ENCODE assay signal across 11 cellular contexts in genomic region chr19:18108897-18109296, GRCh38. TPM values are rescaled to one million over a fixed set of nuclear protein-coding genes. Genes with fewer than 3 reads are reported as not detected.
DNase-seq lines count a peak whose midpoint lies in the region; ATAC-seq and TF ChIP-seq lines count a peak whose summit lies in the region.
"Had no signal": no experiment of that assay in that cellular context is flagged by ENCODE, and none has a peak within 500 bp of the region (broad histone marks: within the 10 kb centered on the region; RNA-seq: fewer than 3 reads in every experiment).

No MANE protein-coding gene starts in this region.

- peak overlapping the region; percentile 76 for H3K9ac ChIP-seq in mucosa of stomach (ENCODE audit: low read length)

- no peak overlapping the region for H3K4me3 ChIP-seq in body of pancreas
- no peak overlapping the region for H3K4me3 ChIP-seq in mucosa of stomach (ENCODE audit: low read length)
- no peak overlapping the region for H3K4me3 ChIP-seq in BE2C (ENCODE audit: low read depth, low read length)
- H3K4me3 ChIP-seq in testis, result no peak overlapping the region

- H3K36me3 ChIP-seq in body of pancreas (replicated peaks in 1 of 2; ENCODE audit: insufficient read depth in 1 of 2, low read depth in 2 of 2), result no peaks in the 10 kb centered on the region
- no peaks in the 10 kb centered on the region for H3K36me3 ChIP-seq in mucosa of stomach (ENCODE audit: control insufficient read depth, insufficient read depth, low read length)
- no peaks in the 10 kb centered on the region for H3K36me3 ChIP-seq in BE2C
- no peaks in the 10 kb centered on the region for H3K36me3 ChIP-seq in testis (ENCODE audit: low read depth, missing control alignments)

- peak overlapping the region; percentile 76 for H3K4me3 Mint-ChIP-seq in stimulated activated naive CD8-positive, alpha-beta T cell treated with anti-CD3 and anti-CD28 coated beads, Interleukin-15, Interleukin-2, amounts not matched to agents 100 ng/mL and 50 ng/mL, for 24 hours

- intact Hi-C loops in body of pancreas (cut with DNase I), result no loop called here
- intact Hi-C loops in testis (cut with DNase I; ENCODE audit: low total_unique reads), result no loop called here

- 24 to 42% methylated on average over 2 of the region's 2 CpGs for WGBS in body of pancreas, 2 donors
- 63 to 83% methylated on average over 2 of the region's 2 CpGs for WGBS in testis, 2 donors

- DNase-seq in stimulated activated naive CD8-positive, alpha-beta T cell treated with anti-CD3 and anti-CD28 coated beads, Interleukin-15, Interleukin-2, amounts not matched to agents 100 U/mL and 50 U/mL, for 24 hours, result no peak
- no peak for DNase-seq in body of pancreas
- no peak for DNase-seq in NCI-H1694 treated with DMSO at 0.1 percent for 48 hours (lab: John Stamatoyannopoulos, UW)
- no peak for DNase-seq in BE2C
- DNase-seq in testis, result no peak
- DNase-seq: effector CD8-positive, alpha-beta T cell; NCI-H446; stimulated activated CD4-positive, alpha-beta T cell treated with anti-CD3 and anti-CD28 coated beads, Interleukin-4, amount 100 ng/mL, for 4 hours had no signal

- TF ChIP-seq CTCF in body of pancreas (IDR thresholded peaks at IDR 0.05) (no peak), BE2C (IDR thresholded peaks at IDR 0.05; ENCODE audit: low read depth, low read length) (no peak), testis (IDR thresholded peaks at IDR 0.05) (no peak)

- H3K27ac ChIP-seq in body of pancreas (peak overlapping the region; percentile 78 to 97 (median 91)), testis (no peak overlapping the region)

- peak overlapping the region; percentile 38 for H3K27ac Mint-ChIP-seq in stimulated activated naive CD8-positive, alpha-beta T cell treated with anti-CD3 and anti-CD28 coated beads, Interleukin-15, Interleukin-2, amounts not matched to agents 100 ng/mL and 50 ng/mL, for 24 hours

- no peaks in the 10 kb centered on the region for H3K27me3 Mint-ChIP-seq in stimulated activated naive CD8-positive, alpha-beta T cell treated with anti-CD3 and anti-CD28 coated beads, Interleukin-15, Interleukin-2, amounts not matched to agents 100 ng/mL and 50 ng/mL, for 24 hours

- H3K4me1 ChIP-seq in body of pancreas (peaks cover 58% of the 10 kb centered on the region), mucosa of stomach (ENCODE audit: control insufficient read depth, insufficient read depth, low read length) (peaks cover 40% of the 10 kb centered on the region), BE2C (no peaks in the 10 kb centered on the region), testis (peaks cover 5% of the 10 kb centered on the region)

- no peaks in the 10 kb centered on the region for H3K9me3 Mint-ChIP-seq in stimulated activated naive CD8-positive, alpha-beta T cell treated with anti-CD3 and anti-CD28 coated beads, Interleukin-15, Interleukin-2, amounts not matched to agents 100 ng/mL and 50 ng/mL, for 24 hours

- no peaks in the 10 kb centered on the region for H3K9me3 ChIP-seq in body of pancreas
- H3K9me3 ChIP-seq in mucosa of stomach (ENCODE audit: control insufficient read depth, low read length), result no peaks in the 10 kb centered on the region
- no peaks in the 10 kb centered on the region for H3K9me3 ChIP-seq in BE2C
- no peaks in the 10 kb centered on the region for H3K9me3 ChIP-seq in testis

- peaks cover 33% of the 10 kb centered on the region for H3K4me1 Mint-ChIP-seq in stimulated activated naive CD8-positive, alpha-beta T cell treated with anti-CD3 and anti-CD28 coated beads, Interleukin-15, Interleukin-2, amounts not matched to agents 100 ng/mL and 50 ng/mL, for 24 hours (ENCODE audit: low read depth)

- H3K27me3 ChIP-seq in body of pancreas (no peaks in the 10 kb centered on the region), mucosa of stomach (ENCODE audit: control insufficient read depth, insufficient read depth, low read length) (no peaks in the 10 kb centered on the region), BE2C (peaks cover 9% of the 10 kb centered on the region; the same call in 1 of the 2 replicates), testis (no peaks in the 10 kb centered on the region)

- ATAC-seq in stimulated activated naive CD8-positive, alpha-beta T cell treated with anti-CD3 and anti-CD28 coated beads, Interleukin-15, Interleukin-2, amounts not matched to agents 100 U/mL and 50 U/mL, for 24 hours, result no peak
- no peak for ATAC-seq in body of pancreas
- no peak for ATAC-seq in GM19463 (IDR thresholded peaks at IDR 0.05; ENCODE audit: unreplicated experiment)

- peaks cover 8% of the 10 kb centered on the region for H3K36me3 Mint-ChIP-seq in stimulated activated naive CD8-positive, alpha-beta T cell treated with anti-CD3 and anti-CD28 coated beads, Interleukin-15, Interleukin-2, amounts not matched to agents 100 ng/mL and 50 ng/mL, for 24 hours (ENCODE audit: low read depth)

- TF ChIP-seq POLR2A in body of pancreas (IDR thresholded peaks at IDR 0.05) (no peak), testis (IDR thresholded peaks at IDR 0.05) (no peak)

RNA-seq across cellular contexts. Expression of gene MAST3, which starts 11.3 kb away (rescaled TPM):
- total RNA-seq in body of pancreas (10 to 100 TPM; 17.6 to 35.3 TPM), testis (10 to 100 TPM in 1 of 2 donors, 1 to 10 TPM in 1; 9.7 to 11.2 TPM)
- polyA plus RNA-seq in BE2C (2012; ENCODE audit: insufficient read depth, insufficient read length, low read depth), result 3.7 TPM
- polyA plus RNA-seq in testis (ENCODE audit: insufficient read depth, low read depth, low replicate concordance), result 5.0 TPM

RNA-seq across cellular contexts. Expression of gene IL12RB1, which starts 22.2 kb away (rescaled TPM):
- total RNA-seq in body of pancreas (1 to 10 TPM in 1 of 2 donors, not detected in 1; 1.0 TPM), testis (1 to 10 TPM in 1 of 2 donors, under 1 TPM in 1; 0.39 to 2.5 TPM)
- not detected for polyA plus RNA-seq in BE2C (2012; ENCODE audit: insufficient read depth, insufficient read length, low read depth)
- 1.8 TPM for polyA plus RNA-seq in testis (ENCODE audit: insufficient read depth, low read depth, low replicate concordance)

RNA-seq across cellular contexts. Expression of gene PIK3R2, which starts 44.1 kb away (rescaled TPM):
- 10 to 100 TPM; 18.9 to 21.8 TPM for total RNA-seq in body of pancreas
- polyA plus RNA-seq in BE2C (2012; ENCODE audit: insufficient read depth, insufficient read length, low read depth), result 181 TPM
- 10 to 100 TPM; 87.6 to 94.3 TPM for total RNA-seq in testis
- polyA plus RNA-seq in testis (ENCODE audit: insufficient read depth, low read depth, low replicate concordance), result 21.0 TPM

Comparison
In these comparisons a context has a peak if more than half of its experiments do, and no peak if none do; other contexts are left out.
1. H3K27ac ChIP-seq: peak in body of pancreas (4 of 4); none in testis (0 of 2).